In genomic region chr2:230660294-230661060, GRCh38 we compare ENCODE assay signal across 8 cellular contexts. TPM values are rescaled to one million over a fixed set of nuclear protein-coding genes. Genes with fewer than 3 reads are reported as not detected.
DNase-seq lines count a peak whose midpoint lies in the region; ATAC-seq and TF ChIP-seq lines count a peak whose summit lies in the region.

No MANE protein-coding gene starts in this region.

- TF ChIP-seq CTCF in lower lobe of right lung (IDR thresholded peaks at IDR 0.05) (no peak), mesothelial cell of epicardium (IDR thresholded peaks at IDR 0.05; ENCODE audit: unreplicated experiment) (no peak)

- H3K4me1 ChIP-seq in lower lobe of right lung, result peaks cover 63% of the 10 kb centered on the region

- H3K4me1 Mint-ChIP-seq in activated T-helper 1 cell treated with anti-CD3 and anti-CD28 coated beads, Interleukin-12 subunit alpha, Interleukin-12 subunit beta, Interleukin-2, Interleukin-4 antibody, amounts not matched to agents 30 ng/mL and 10 ng/mL and 1 ng/mL, durations not matched to agents 14 hours and 24 hours and 36 hours (ENCODE audit: low read depth), result peaks cover 96% of the 10 kb centered on the region
- H3K4me1 Mint-ChIP-seq in mesothelial cell of epicardium, result peaks cover 2% of the 10 kb centered on the region

- no peaks in the 10 kb centered on the region for H3K36me3 ChIP-seq in lower lobe of right lung

- DNase-seq in activated gamma-delta T cell treated with Interleukin-2 at 50 U/mL for 16 hours, result peak; percentile 45
- no peak for DNase-seq in activated gamma-delta T cell (lab: John Stamatoyannopoulos, UW)
- peak; percentile 42 for DNase-seq in activated T-helper 1 cell treated with anti-CD3 and anti-CD28 coated beads, Interleukin-12 subunit alpha, Interleukin-12 subunit beta, Interleukin-2, Interleukin-4 antibody, amounts not matched to agents 30 ng/mL and 10 ng/mL and 1 ng/mL, durations not matched to agents 14 hours and 24 hours and 36 hours (ENCODE audit: low spot score)
- DNase-seq in lower lobe of right lung, result peak; percentile 75
- peak; percentile 55 for DNase-seq in ureter (ENCODE audit: low spot score)
- DNase-seq in H4 (ENCODE audit: low spot score), result no peak
- DNase-seq in mesothelial cell of epicardium (ENCODE audit: low spot score in 2 of 2, unreplicated experiment in 2 of 2), result no peak
- no peak for DNase-seq in COLO829 (ENCODE audit: low spot score)

- H3K4me3 Mint-ChIP-seq in activated T-helper 1 cell treated with anti-CD3 and anti-CD28 coated beads, Interleukin-12 subunit alpha, Interleukin-12 subunit beta, Interleukin-2, Interleukin-4 antibody, amounts not matched to agents 30 ng/mL and 10 ng/mL and 1 ng/mL, durations not matched to agents 14 hours and 24 hours and 36 hours, result peak overlapping the region; percentile 47
- no peak overlapping the region for H3K4me3 Mint-ChIP-seq in mesothelial cell of epicardium

- intact Hi-C loops in activated T-helper 1 cell treated with anti-CD3 and anti-CD28 coated beads, Interleukin-12 subunit alpha, Interleukin-12 subunit beta, Interleukin-2, Interleukin-4 antibody, amounts not matched to agents 30 ng/mL and 10 ng/mL and 1 ng/mL, durations not matched to agents 14 hours and 24 hours and 36 hours (cut with micrococcal nuclease), result loop anchor here (1.0 to 5.0 kb wide), 4 partner anchors 33 to 406 kb away; no protein-coding TSS in a partner anchor
- intact Hi-C loops in lower lobe of right lung (cut with DNase I), result no loop called here

- H3K36me3 Mint-ChIP-seq in activated T-helper 1 cell treated with anti-CD3 and anti-CD28 coated beads, Interleukin-12 subunit alpha, Interleukin-12 subunit beta, Interleukin-2, Interleukin-4 antibody, amounts not matched to agents 30 ng/mL and 10 ng/mL and 1 ng/mL, durations not matched to agents 14 hours and 24 hours and 36 hours (ENCODE audit: low read depth), result peaks cover 8% of the 10 kb centered on the region
- no peaks in the 10 kb centered on the region for H3K36me3 Mint-ChIP-seq in mesothelial cell of epicardium

- H3K27me3 Mint-ChIP-seq in activated T-helper 1 cell treated with anti-CD3 and anti-CD28 coated beads, Interleukin-12 subunit alpha, Interleukin-12 subunit beta, Interleukin-2, Interleukin-4 antibody, amounts not matched to agents 30 ng/mL and 10 ng/mL and 1 ng/mL, durations not matched to agents 14 hours and 24 hours and 36 hours (ENCODE audit: insufficient read depth), result no peaks in the 10 kb centered on the region
- no peaks in the 10 kb centered on the region for H3K27me3 Mint-ChIP-seq in mesothelial cell of epicardium (ENCODE audit: low read depth)

- H3K27ac Mint-ChIP-seq in activated T-helper 1 cell treated with anti-CD3 and anti-CD28 coated beads, Interleukin-12 subunit alpha, Interleukin-12 subunit beta, Interleukin-2, Interleukin-4 antibody, amounts not matched to agents 30 ng/mL and 10 ng/mL and 1 ng/mL, durations not matched to agents 14 hours and 24 hours and 36 hours, result peak overlapping the region; percentile 99
- no peak overlapping the region for H3K27ac Mint-ChIP-seq in mesothelial cell of epicardium

- no peaks in the 10 kb centered on the region for H3K9me3 ChIP-seq in lower lobe of right lung

- H3K27ac ChIP-seq in lower lobe of right lung, result peak overlapping the region; percentile 65

- H3K4me3 ChIP-seq in lower lobe of right lung, result no peak overlapping the region

- peak; percentile 75 to 79 for ATAC-seq in lower lobe of right lung

- H3K9me3 Mint-ChIP-seq in activated T-helper 1 cell treated with anti-CD3 and anti-CD28 coated beads, Interleukin-12 subunit alpha, Interleukin-12 subunit beta, Interleukin-2, Interleukin-4 antibody, amounts not matched to agents 30 ng/mL and 10 ng/mL and 1 ng/mL, durations not matched to agents 14 hours and 24 hours and 36 hours, result no peaks in the 10 kb centered on the region
- no peaks in the 10 kb centered on the region for H3K9me3 Mint-ChIP-seq in mesothelial cell of epicardium

- no peaks in the 10 kb centered on the region for H3K27me3 ChIP-seq in lower lobe of right lung (ENCODE audit: low read depth)

RNA-seq across cellular contexts. Expression of gene CAB39, which starts 52.2 kb away (rescaled TPM):
- 168 and 170 TPM in 2 replicates for total RNA-seq in activated T-helper 1 cell treated with anti-CD3 and anti-CD28 coated beads, Interleukin-12 subunit alpha, Interleukin-12 subunit beta, Interleukin-2, Interleukin-4 antibody, amounts not matched to agents 30 ng/mL and 10 ng/mL and 1 ng/mL, durations not matched to agents 14 hours and 24 hours and 36 hours
- total RNA-seq in lower lobe of right lung, result 78.7 TPM
- 85.8 TPM for total RNA-seq in ureter
- 32.8 and 42.2 TPM in 2 replicates for total RNA-seq in H4 (2014; rRNA removed; shearing (Covaris generic))
- 39.2 to 43.0 TPM (median 41.7 TPM) in 3 replicates for total RNA-seq in mesothelial cell of epicardium

Comparison
In these comparisons a context has a peak if more than half of its experiments do, and no peak if none do; other contexts are left out.
1. DNase-seq: peak in activated gamma-delta T cell treated with Interleukin-2 at 50 U/mL for 16 hours (single experiment), activated T-helper 1 cell treated with anti-CD3 and anti-CD28 coated beads, Interleukin-12 subunit alpha, Interleukin-12 subunit beta, Interleukin-2, Interleukin-4 antibody, amounts not matched to agents 30 ng/mL and 10 ng/mL and 1 ng/mL, durations not matched to agents 14 hours and 24 hours and 36 hours (single experiment), lower lobe of right lung (single experiment) and ureter (single experiment); none in activated gamma-delta T cell (single experiment), H4 (single experiment), mesothelial cell of epicardium (0 of 2) and COLO829 (single experiment).